8 cellular contexts compared by ENCODE assay signal in the genomic region with DNA sequence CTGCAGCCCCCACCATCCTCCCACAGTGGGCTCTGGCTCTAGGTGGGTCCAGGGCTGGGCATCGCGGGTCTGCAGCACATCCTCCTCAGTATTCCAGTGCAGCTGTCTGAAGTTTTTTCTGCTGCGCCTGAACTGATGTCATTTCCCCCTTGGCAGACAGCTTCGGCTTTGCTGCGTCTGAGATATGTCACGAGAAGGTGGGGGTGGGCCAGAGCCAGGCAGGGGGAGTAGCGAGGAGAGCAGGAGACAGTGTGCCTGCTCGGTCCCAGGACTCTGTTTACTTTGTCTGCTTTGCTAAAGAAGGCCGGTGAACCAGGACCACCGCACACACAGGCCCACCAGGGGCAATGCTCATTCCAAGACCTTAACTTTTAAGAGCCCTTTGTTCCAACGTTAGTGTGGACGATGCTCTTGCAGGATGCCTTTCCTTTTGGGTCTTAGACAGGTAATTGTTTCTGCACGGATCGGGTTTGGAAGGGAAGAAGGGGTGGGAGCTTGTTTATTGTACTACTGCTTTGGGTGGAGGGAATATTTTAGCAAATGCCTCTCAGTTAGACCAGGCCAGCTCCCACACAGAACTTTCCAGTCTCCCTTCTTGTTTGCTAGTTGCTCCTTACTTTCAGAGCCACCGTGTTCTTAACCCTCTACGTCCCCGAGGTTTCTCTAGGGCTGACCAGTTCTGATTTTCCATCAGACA. TPM values are rescaled to one million over a fixed set of nuclear protein-coding genes. Genes with fewer than 3 reads are reported as not detected.
DNase-seq lines count a peak whose midpoint lies in the region; ATAC-seq and TF ChIP-seq lines count a peak whose summit lies in the region.

No MANE protein-coding gene starts in this region.

- peak overlapping the region; percentile 69 for H3K4ac ChIP-seq in IMR-90 (ENCODE audit: low read depth, low read length)

- 0 out of 2 replicates have a peak overlapping the region, but pooled peaks have one; percentile 27 for H3K56ac ChIP-seq in IMR-90 (ENCODE audit: extremely low read depth, insufficient read depth, low read length)

- H3K14ac ChIP-seq in IMR-90 (replicated peaks; ENCODE audit: low read depth, low read length), result peak overlapping the region; percentile 74

- H3K27me3 Mint-ChIP-seq in activated naive CD8-positive, alpha-beta T cell, result no peaks in the 10 kb centered on the region

- H3K4me1 Mint-ChIP-seq in activated naive CD8-positive, alpha-beta T cell (ENCODE audit: low read depth), result peaks cover 71% of the 10 kb centered on the region

- H2BK15ac ChIP-seq in IMR-90 (ENCODE audit: low read depth, low read length), result peak overlapping the region; percentile 48; the same call in 2 of the 3 replicates

- peaks cover 44 to 63% of the 10 kb centered on the region in 2 experiments for H3K79me1 ChIP-seq in IMR-90 (ENCODE audit: low read depth in 1 of 2, low read length in 2 of 2)

- H4K20me1 ChIP-seq in IMR-90 (ENCODE audit: insufficient read depth, low read length) (peaks cover 79% of the 10 kb centered on the region), OCI-LY7 (ENCODE audit: insufficient read depth, low read length) (no peaks in the 10 kb centered on the region)

- H4K5ac ChIP-seq in IMR-90 (ENCODE audit: low read depth, low read length), result peak overlapping the region; percentile 60

- TF ChIP-seq CTCF in IMR-90 (conservative IDR thresholded peaks at IDR 0.05; ENCODE audit: low read depth, low read length) (no peak), cardiac muscle cell (IDR thresholded peaks at IDR 0.05; ENCODE audit: low read depth, low read length) (no peak), omental fat pad (IDR thresholded peaks at IDR 0.05) (no peak), OCI-LY7 (conservative IDR thresholded peaks at IDR 0.05; ENCODE audit: low read length) (no peak)

- peak overlapping the region; percentile 81 for H4K91ac ChIP-seq in IMR-90 (ENCODE audit: insufficient read depth, low read depth, low read length)

- in situ Hi-C loops in IMR-90 (cut with MboI; ENCODE audit: low sequenced_read_pairs), result no loop called here

- 0% methylated on average over 2 of the region's 17 CpGs; no CpG with 5 or more reads in 1 of the 2 experiments for WGBS in IMR-90 (ENCODE audit: extremely low coverage in 2 of 2, insufficient read length in 1 of 2), 2 experiments

- BruUV-seq in IMR-90 (replicated peaks; lab: Mats Ljungman, UMichigan) (no TSS peak), OCI-LY7 (replicated peaks; lab: Mats Ljungman, UMichigan) (no TSS peak)

- no peaks in the 10 kb centered on the region for H3K9me3 ChIP-seq in IMR-90 (ENCODE audit: control insufficient read depth, insufficient read depth, low read length)
- H3K9me3 ChIP-seq in cardiac muscle cell (ENCODE audit: low read depth), result no peaks in the 10 kb centered on the region
- H3K9me3 ChIP-seq in OCI-LY7 (ENCODE audit: low read length), result no peaks in the 10 kb centered on the region

- H3K4me2 ChIP-seq in IMR-90 (ENCODE audit: low read depth, low read length) (peak overlapping the region; percentile 88), OCI-LY7 (ENCODE audit: low read length) (no peak overlapping the region)

- peaks cover 4% of the 10 kb centered on the region for H3K36me3 Mint-ChIP-seq in activated naive CD8-positive, alpha-beta T cell

- no peaks in the 10 kb centered on the region for H3K9me2 ChIP-seq in OCI-LY7 (ENCODE audit: insufficient read depth, low read length)

- H2BK120ac ChIP-seq in IMR-90 (ENCODE audit: low read depth, low read length), result peak overlapping the region; percentile 76

- peaks cover 27% of the 10 kb centered on the region for H3K9me1 ChIP-seq in IMR-90 (ENCODE audit: insufficient read depth, low read length)

- H3K27ac ChIP-seq in IMR-90 (ENCODE audit: insufficient read depth, low read length) (peak overlapping the region; percentile 34), cardiac muscle cell (peak overlapping the region; percentile 93), OCI-LY7 (ENCODE audit: low read depth, low read length, poor library complexity, severe bottlenecking) (no peak overlapping the region)

- POLR2A ChIA-PET in IMR-90 (lab: Charles Lee; ENCODE audit: unreplicated experiment), result no interaction called here
- POLR2A ChIA-PET in OCI-LY7 (lab: Charles Lee), result interaction anchor here (0.6 kb wide), 1 partner anchor 80 kb away, joined by 3 read pairs; no protein-coding TSS in a partner anchor

- dilution Hi-C loops in IMR-90 (cut with HindIII; ENCODE audit: low sequenced_read_pairs, unreplicated experiment), result no loop called here

- H3K4me3 Mint-ChIP-seq in activated naive CD8-positive, alpha-beta T cell, result peak overlapping the region; percentile 61

- H2AK5ac ChIP-seq in IMR-90 (ENCODE audit: low read depth, low read length), result peak overlapping the region; percentile 86

- peak overlapping the region; percentile 75 for H3K23ac ChIP-seq in IMR-90 (ENCODE audit: low read depth, low read length)

- ATAC-seq in IMR-90 (ENCODE audit: low read depth) (peak; percentile 64), omental fat pad (ENCODE audit: low FRiP score) (peak; percentile 51)

- TF ChIP-seq RAD21 in IMR-90 (IDR thresholded peaks at IDR 0.05; ENCODE audit: low read length), result peak; percentile 17; the same call in 1 of the 2 replicates

- H2AK9ac ChIP-seq in IMR-90 (replicated peaks; ENCODE audit: low read depth, low read length, poor library complexity), result peak overlapping the region; percentile 89

- peak overlapping the region; percentile 74 for H3K18ac ChIP-seq in IMR-90 (ENCODE audit: low read depth, low read length)

- H3K9ac ChIP-seq in IMR-90 (ENCODE audit: low read depth, low read length), result peak overlapping the region; percentile 48

- H3K4me3 ChIP-seq in IMR-90 (ENCODE audit: insufficient read depth, low read depth, low read length), result peak overlapping the region; percentile 22
- peak overlapping the region; percentile 8 for H3K4me3 ChIP-seq in cardiac muscle cell
- no peak overlapping the region for H3K4me3 ChIP-seq in OCI-LY7 (ENCODE audit: low read depth, low read length, poor library complexity, severe bottlenecking)

- CTCF ChIA-PET in IMR-90 (lab: Yijun Ruan, JAX) (interaction anchor here (1.6 kb wide), 1 partner anchor 23 kb away, joined by 6 read pairs; no protein-coding TSS in a partner anchor), OCI-LY7 (lab: Charles Lee; ENCODE audit: unreplicated experiment) (no interaction called here)

- H3K4me1 ChIP-seq in IMR-90 (ENCODE audit: control insufficient read depth, insufficient read depth, low read length) (peaks cover 22% of the 10 kb centered on the region), cardiac muscle cell (ENCODE audit: low read depth) (peaks cover 58% of the 10 kb centered on the region), OCI-LY7 (ENCODE audit: insufficient read depth, low read length, poor library complexity, severe bottlenecking) (no peaks in the 10 kb centered on the region)

- peak overlapping the region; percentile 76 for H2AFZ ChIP-seq in IMR-90 (replicated peaks; ENCODE audit: low read length, poor library complexity)
- H2AFZ ChIP-seq in OCI-LY7 (ENCODE audit: low read length), result no peak overlapping the region

- DNase-seq in IMR-90 (peak; percentile 91), cardiac muscle cell (ENCODE audit: low read depth in 1 of 2, low spot score in 1 of 2) (peak; percentile 51 to 92), omental fat pad (ENCODE audit: low spot score) (no peak), NCI-H2029 (lab: John Stamatoyannopoulos, UW) (no peak), OCI-LY7 (ENCODE audit: low spot score) (no peak), DMS114 treated with DMSO at 0.1 percent for 48 hours (lab: John Stamatoyannopoulos, UW; ENCODE audit: unreplicated experiment) (no peak), SIG-M5 treated with dmso at 0.1 percent for 504 hours (lab: John Stamatoyannopoulos, UW; ENCODE audit: unreplicated experiment) (no peak)

- peak overlapping the region; percentile 38 for H3K27ac Mint-ChIP-seq in activated naive CD8-positive, alpha-beta T cell

- peak overlapping the region; percentile 37 to 78 for H4K8ac ChIP-seq in IMR-90 (ENCODE audit: low read depth in 2 of 2, low read length in 2 of 2)

- peaks cover 2% of the 10 kb centered on the region for H3K27me3 ChIP-seq in IMR-90 (ENCODE audit: control insufficient read depth, insufficient read depth, low read length)
- no peaks in the 10 kb centered on the region for H3K27me3 ChIP-seq in cardiac muscle cell

- H3K9me3 Mint-ChIP-seq in activated naive CD8-positive, alpha-beta T cell (ENCODE audit: low read depth), result no peaks in the 10 kb centered on the region

- TF ChIP-seq POLR2A in IMR-90 (IDR thresholded peaks at IDR 0.05; ENCODE audit: low read depth, low read length), result no peak

- H3K36me3 ChIP-seq in IMR-90 (ENCODE audit: control insufficient read depth, insufficient read depth, low read length), result no peaks in the 10 kb centered on the region
- H3K36me3 ChIP-seq in cardiac muscle cell, result no peaks in the 10 kb centered on the region
- 0 out of 2 replicates have a peak, but pooled peaks cover 6% of the 10 kb centered on the region for H3K36me3 ChIP-seq in OCI-LY7 (ENCODE audit: insufficient read depth, low read length)

- H2BK20ac ChIP-seq in IMR-90 (ENCODE audit: low read depth, low read length), result peak overlapping the region; percentile 57; the same call in 1 of the 2 replicates

- intact Hi-C loops in IMR-90 (cut with micrococcal nuclease), result loop anchor here (2.0 kb wide), 1 partner anchor 23 kb away; no protein-coding TSS in a partner anchor
- intact Hi-C loops in OCI-LY7 (cut with micrococcal nuclease; ENCODE audit: unreplicated experiment), result no loop called here

- no peaks in the 10 kb centered on the region for H3K79me2 ChIP-seq in OCI-LY7 (ENCODE audit: insufficient read depth, low read depth, low read length)

- H2BK5ac ChIP-seq in IMR-90 (ENCODE audit: low read depth, low read length, poor library complexity, severe bottlenecking), result peak overlapping the region; percentile 73

TF ChIP-seq in IMR-90, 13 proteins besides CTCF, POLR2A, EP300 and RAD21 (continues in another document):
- no peak for TF ChIP-seq CEBPB (IDR thresholded peaks at IDR 0.05; ENCODE audit: low read depth, low read length)
- TF ChIP-seq RCOR1 (IDR thresholded peaks at IDR 0.05; ENCODE audit: insufficient replicate concordance, low read length), result no peak
- peak; percentile 91 for TF ChIP-seq MAZ (IDR thresholded peaks at IDR 0.05; ENCODE audit: borderline replicate concordance, low read depth, low read length)
- TF ChIP-seq MXI1 (IDR thresholded peaks at IDR 0.05; ENCODE audit: borderline replicate concordance, low read depth, low read length), result peak; percentile 42; the same call in 1 of the 2 replicates
- TF ChIP-seq RFX5 (IDR thresholded peaks at IDR 0.05; ENCODE audit: low read depth, low read length), result no peak

RNA-seq across cellular contexts. Expression of a gene that starts 32.4 kb away (rescaled TPM):
- 29.2 and 31.0 TPM in 2 replicates for total RNA-seq in IMR-90 (2012; rRNA removed)
- 20.7 and 22.2 TPM in 2 replicates for polyA plus RNA-seq in IMR-90 (2012; rRNA removed)
- 17.2 and 31.3 TPM in 2 replicates for polyA plus RNA-seq in IMR-90 (2012; cell fraction: cytosol; rRNA removed)
- 18.9 and 19.8 TPM in 2 replicates for polyA plus RNA-seq in IMR-90 (2012; cell fraction: nucleus; rRNA removed; ENCODE audit: low replicate concordance)
- 40.6 and 43.9 TPM in 2 replicates for total RNA-seq in cardiac muscle cell
- polyA plus RNA-seq in cardiac muscle cell, result 14.2 and 17.1 TPM in 2 replicates
- total RNA-seq in omental fat pad, result 100 to 1,000 TPM; 106 to 214 (median 165) TPM
- 12.5 and 17.6 TPM in 2 replicates for total RNA-seq in OCI-LY7 (2014; rRNA removed; shearing (Covaris generic))
- total RNA-seq in OCI-LY7 (2022), result 22.3 and 24.4 TPM in 2 replicates

Comparison
In these comparisons a context has a peak if more than half of its experiments do, and no peak if none do; other contexts are left out.
1. DNase-seq: peak in IMR-90 (single experiment) and cardiac muscle cell (2 of 2); none in omental fat pad (single experiment), NCI-H2029 (single experiment), OCI-LY7 (single experiment), DMS114 treated with DMSO at 0.1 percent for 48 hours (single experiment) and SIG-M5 treated with dmso at 0.1 percent for 504 hours (single experiment).